Comparison of ENCODE assay signal across 28 cellular contexts in genomic region chr6:25998379-25998778, GRCh38.
"Had no signal": no experiment of that assay in that cellular context is flagged by ENCODE, and none has a peak within 500 bp of the region (broad histone marks: within the 10 kb centered on the region; RNA-seq: fewer than 3 reads in every experiment).

No MANE protein-coding gene starts in this region.

- DNase-seq: activated B cell treated with CpG ODN at 0.5 μM for 24 hours; activated CD4-positive, alpha-beta T cell treated with anti-CD3 and anti-CD28 coated beads, Interleukin-2, amount 50 U/mL, for 1 hour; activated CD8-positive, alpha-beta T cell treated with anti-CD3 and anti-CD28 coated beads for 36 hours; activated gamma-delta T cell treated with Interleukin-2 at 50 U/mL for 16 hours; activated naive CD4-positive, alpha-beta T cell treated with anti-CD3 and anti-CD28 coated beads, Interleukin-2, amount 50 U/mL, for 16 hours; activated T-cell treated with anti-CD3 and anti-CD28 coated beads, Interleukin-2, amount 50 U/mL, for 4 hours; amniotic stem cell; brain microvascular endothelial cell; caudate nucleus; cortex of kidney; gastrocnemius medialis; islet precursor cell; left cardiac atrium; left ventricle myocardium superior; nephron progenitor cell; ovary; right lobe of liver; stimulated activated CD4-positive, alpha-beta T cell treated with anti-CD3 and anti-CD28 coated beads, Interleukin-4, amount 100 ng/mL, for 1 hour; stimulated activated naive CD8-positive, alpha-beta T cell treated with anti-CD3 and anti-CD28 coated beads, Interleukin-15, Interleukin-2, amounts not matched to agents 100 U/mL and 50 U/mL, for 24 hours; T-helper 17 cell; T1000; testis; transverse colon; uterus had no signal

- H3K36me3 ChIP-seq: brain microvascular endothelial cell, gastrocnemius medialis, ovary, uterus had no signal

- FAIRE-seq: astrocyte had no signal

- H3K9me3 ChIP-seq: gastrocnemius medialis, ovary, right lobe of liver, testis, transverse colon, uterus had no signal

- H3K4me3 ChIP-seq: gastrocnemius medialis, hepatocyte, ovary, right lobe of liver, testis, transverse colon, uterus had no signal

- H3K4me1 ChIP-seq: testis had no signal

- H3K27me3 ChIP-seq: brain microvascular endothelial cell, gastrocnemius medialis, hepatocyte, ovary, right lobe of liver, testis, transverse colon, uterus had no signal

- H3K27me3 Mint-ChIP-seq: activated B cell treated with CpG ODN at 0.5 μM for 24 hours; activated CD8-positive, alpha-beta T cell treated with anti-CD3 and anti-CD28 coated beads for 36 hours; activated T-helper 17 cell treated with anti-CD3 and anti-CD28 coated beads, Interleukin-2, amount 50 U/mL, for 72 hours; progenitor cell of endocrine pancreas; T-helper 17 cell had no signal

- H2AFZ ChIP-seq: hepatocyte had no signal

- H3K27ac Mint-ChIP-seq: activated B cell treated with CpG ODN at 0.5 μM for 24 hours; activated CD8-positive, alpha-beta T cell treated with anti-CD3 and anti-CD28 coated beads for 36 hours; activated T-helper 17 cell treated with anti-CD3 and anti-CD28 coated beads, Interleukin-2, amount 50 U/mL, for 72 hours; nephron progenitor cell; progenitor cell of endocrine pancreas; T-helper 17 cell had no signal

- H3K4me2 ChIP-seq: hepatocyte had no signal

- H3K27ac ChIP-seq: brain microvascular endothelial cell, gastrocnemius medialis, hepatocyte, ovary, right lobe of liver, testis, transverse colon, uterus had no signal

- H3K9me3 Mint-ChIP-seq: activated B cell treated with CpG ODN at 0.5 μM for 24 hours; activated CD8-positive, alpha-beta T cell treated with anti-CD3 and anti-CD28 coated beads for 36 hours; activated T-cell treated with anti-CD3 and anti-CD28 coated beads, Interleukin-2, amount 50 U/mL, for 4 hours; activated T-helper 17 cell treated with anti-CD3 and anti-CD28 coated beads, Interleukin-2, amount 50 U/mL, for 72 hours; nephron progenitor cell had no signal

- ATAC-seq: activated CD8-positive, alpha-beta T cell treated with anti-CD3 and anti-CD28 coated beads for 36 hours; activated T-cell treated with anti-CD3 and anti-CD28 coated beads, Interleukin-2, amount 50 U/mL, for 4 hours; activated T-helper 17 cell treated with anti-CD3 and anti-CD28 coated beads, Interleukin-2, amount 50 U/mL, for 72 hours; gastrocnemius medialis; left cardiac atrium; left ventricle myocardium superior; right lobe of liver; stimulated activated naive CD8-positive, alpha-beta T cell treated with anti-CD3 and anti-CD28 coated beads, Interleukin-15, Interleukin-2, amounts not matched to agents 100 U/mL and 50 U/mL, for 24 hours; T-helper 17 cell had no signal

- H3K4me3 Mint-ChIP-seq: activated B cell treated with CpG ODN at 0.5 μM for 24 hours; activated CD8-positive, alpha-beta T cell treated with anti-CD3 and anti-CD28 coated beads for 36 hours; activated T-cell treated with anti-CD3 and anti-CD28 coated beads, Interleukin-2, amount 50 U/mL, for 4 hours; activated T-helper 17 cell treated with anti-CD3 and anti-CD28 coated beads, Interleukin-2, amount 50 U/mL, for 72 hours; nephron progenitor cell; T-helper 17 cell had no signal
